Comparison of ENCODE assay signal across 8 cellular contexts in genomic region chr10:103278862-103279298, GRCh38.
DNase-seq lines count a peak whose midpoint lies in the region; ATAC-seq lines count a peak whose summit lies in the region.

No MANE protein-coding gene starts in this region.

- DNase-seq in NCI-H2227 treated with DMSO at 0.1 percent for 48 hours (lab: John Stamatoyannopoulos, UW) (peak; percentile 32), hepatic stellate cell (ENCODE audit: low spot score) (peak; percentile 39), NCI-H1930 (lab: John Stamatoyannopoulos, UW) (no peak), NCI-H2107 (lab: John Stamatoyannopoulos, UW) (no peak)
- DNase-seq in activated effector memory CD4-positive, alpha-beta T cell treated with Interleukin-2 at 50 U/mL for 16 hours = peak; percentile 6
- DNase-seq in stimulated activated CD4-positive, alpha-beta T cell treated with anti-CD3 and anti-CD28 coated beads, Interleukin-4, amount 100 ng/mL, for 48 hours (ENCODE audit: low read depth in 2 of 2) = peak; percentile 40 to 51

- H3K4me1 ChIP-seq in ES-I3 (ENCODE audit: insufficient read depth, low read length) = peaks cover 18% of the 10 kb centered on the region

- no peak for ATAC-seq in GM18909 (IDR thresholded peaks at IDR 0.05; ENCODE audit: poor library complexity, unreplicated experiment)

- no peaks in the 10 kb centered on the region for H3K9me3 ChIP-seq in ES-I3 (ENCODE audit: control insufficient read depth, insufficient read depth, low read length)

- no peaks in the 10 kb centered on the region for H3K36me3 ChIP-seq in ES-I3 (ENCODE audit: insufficient read depth, low read length)

- peak overlapping the region; percentile 65; the same call in 1 of the 2 replicates for H3K9ac ChIP-seq in ES-I3 (ENCODE audit: low read depth, low read length)

Comparison
In these comparisons a context has a peak if more than half of its experiments do, and no peak if none do; other contexts are left out.
1. DNase-seq: peak in NCI-H2227 treated with DMSO at 0.1 percent for 48 hours (single experiment), activated effector memory CD4-positive, alpha-beta T cell treated with Interleukin-2 at 50 U/mL for 16 hours (single experiment), hepatic stellate cell (single experiment) and stimulated activated CD4-positive, alpha-beta T cell treated with anti-CD3 and anti-CD28 coated beads, Interleukin-4, amount 100 ng/mL, for 48 hours (2 of 2); none in NCI-H1930 (0 of 2) and NCI-H2107 (single experiment).